In the genomic region with DNA sequence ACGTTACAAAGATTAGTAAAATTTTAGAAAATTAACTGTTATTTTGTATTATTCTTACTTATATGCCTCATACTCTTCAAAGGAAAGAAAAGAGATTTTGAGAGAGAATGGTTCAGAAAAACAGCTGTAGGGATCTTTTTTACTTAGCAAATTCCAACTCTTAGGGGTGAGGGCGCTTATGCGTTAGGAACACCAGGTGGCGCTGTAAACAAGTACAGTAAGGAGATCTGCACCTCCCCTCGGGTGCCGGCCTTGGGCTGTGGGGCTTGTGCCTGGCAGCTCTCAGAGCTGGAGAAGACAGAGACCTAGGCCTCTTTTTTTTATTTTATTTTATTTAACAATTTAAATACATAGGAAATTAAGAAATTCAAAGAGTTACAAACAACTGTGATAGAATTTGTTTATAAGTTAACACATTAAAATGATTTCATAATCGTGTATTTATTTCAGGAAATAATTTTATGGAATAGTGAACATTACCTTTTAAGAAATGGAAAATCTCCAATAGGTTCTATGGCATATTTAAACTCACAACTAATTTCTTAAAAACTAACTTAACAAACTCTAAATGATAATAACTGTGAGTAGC, we compare ENCODE assay signal across 8 cellular contexts. TPM values are rescaled to one million over a fixed set of nuclear protein-coding genes. Genes with fewer than 3 reads are reported as not detected.
DNase-seq lines count a peak whose midpoint lies in the region; ATAC-seq and TF ChIP-seq lines count a peak whose summit lies in the region.

No MANE protein-coding gene starts in this region.

- H3K18ac ChIP-seq in trophoblast cell (ENCODE audit: low read length), result no peak overlapping the region

- no peak overlapping the region for H2AK5ac ChIP-seq in trophoblast cell (ENCODE audit: low read length)

- no peak overlapping the region for H3K14ac ChIP-seq in trophoblast cell (ENCODE audit: low read length)

- H4K12ac ChIP-seq in trophoblast cell (ENCODE audit: low read depth, low read length), result no peak overlapping the region

- H2BK120ac ChIP-seq in trophoblast cell (ENCODE audit: insufficient read depth, low read length, poor library complexity), result no peak overlapping the region

- no peak overlapping the region for H2BK12ac ChIP-seq in trophoblast cell (ENCODE audit: low read length)

- H3K79me2 ChIP-seq in trophoblast cell (ENCODE audit: control insufficient read depth, insufficient read depth, low read length, poor library complexity), result no peaks in the 10 kb centered on the region

- no peak overlapping the region for H3K4ac ChIP-seq in trophoblast cell (ENCODE audit: low read depth, low read length)

- no peaks in the 10 kb centered on the region for H3K79me1 ChIP-seq in trophoblast cell (ENCODE audit: low read length)

- no peaks in the 10 kb centered on the region for H3K36me3 ChIP-seq in H7 (replicated peaks; ENCODE audit: control insufficient read depth, insufficient read depth, low read length)
- H3K36me3 ChIP-seq in gastroesophageal sphincter, result no peaks in the 10 kb centered on the region
- H3K36me3 ChIP-seq in trophoblast cell (ENCODE audit: control insufficient read depth in 1 of 2, insufficient read depth in 2 of 2, low read length in 2 of 2), result no peaks in the 10 kb centered on the region

- H2BK5ac ChIP-seq in trophoblast cell (ENCODE audit: low read depth, low read length, poor library complexity), result no peak overlapping the region

- no peak overlapping the region for H4K91ac ChIP-seq in trophoblast cell (ENCODE audit: low read depth, low read length)

- no peak overlapping the region for H3K9ac ChIP-seq in trophoblast cell (ENCODE audit: low read length)

- no peak overlapping the region for H4K8ac ChIP-seq in trophoblast cell (ENCODE audit: low read depth, low read length)

- TF ChIP-seq POLR2A in gastroesophageal sphincter (IDR thresholded peaks at IDR 0.05), result no peak

- no peaks in the 10 kb centered on the region for H3K27me3 ChIP-seq in H7 (ENCODE audit: control insufficient read depth, insufficient read depth, low read length)
- peaks cover 8% of the 10 kb centered on the region for H3K27me3 ChIP-seq in gastroesophageal sphincter
- no peaks in the 10 kb centered on the region for H3K27me3 ChIP-seq in trophoblast cell (ENCODE audit: insufficient read depth, low read length)

- H3K4me3 ChIP-seq in H7 (ENCODE audit: insufficient read depth, low read depth, low read length) (no peak overlapping the region), gastroesophageal sphincter (no peak overlapping the region), trophoblast cell (ENCODE audit: low read depth, low read length) (no peak overlapping the region)

- ATAC-seq in gastroesophageal sphincter, result peak; percentile 65

- H3K4me2 ChIP-seq in trophoblast cell (ENCODE audit: low read length), result no peak overlapping the region

- DNase-seq in GM03348 (ENCODE audit: low spot score), result peak; percentile 88
- peak; percentile 91 for DNase-seq in H7
- peak; percentile 82 for DNase-seq in M059J (ENCODE audit: low read depth)
- DNase-seq in SIG-M5 treated with dmso at 0.1 percent for 504 hours (lab: John Stamatoyannopoulos, UW; ENCODE audit: unreplicated experiment), result peak; percentile 88
- DNase-seq in activated effector memory CD4-positive, alpha-beta T cell treated with Interleukin-2 at 50 U/mL for 16 hours, result peak; percentile 41
- DNase-seq in trophoblast cell, result peak; percentile 70 to 87
- DNase-seq in ureter (ENCODE audit: low spot score), result peak; percentile 71

- WGBS in gastroesophageal sphincter (ENCODE audit: low coverage in 1 of 2), 2 donors, result 10 to 18% methylated on average over 6 to 7 of the region's 7 CpGs
- no CpG with 5 or more reads among the region's 7 CpGs for WGBS in trophoblast cell (ENCODE audit: extremely low coverage, insufficient coverage, insufficient read length)

- H2AFZ ChIP-seq in trophoblast cell (ENCODE audit: insufficient read depth, low read length, poor library complexity), result no peak overlapping the region

- TF ChIP-seq CTCF in gastroesophageal sphincter (IDR thresholded peaks at IDR 0.05), result peak; percentile 56 to 84 (median 66)

- H3K9me3 ChIP-seq in gastroesophageal sphincter (no peaks in the 10 kb centered on the region), trophoblast cell (ENCODE audit: insufficient read depth, low read depth, low read length) (peaks cover 2% of the 10 kb centered on the region)

- peaks cover 0 to 10% (median 0%) of the 10 kb centered on the region in 3 donors for H3K4me1 ChIP-seq in gastroesophageal sphincter
- H3K4me1 ChIP-seq in trophoblast cell (ENCODE audit: control insufficient read depth in 1 of 2, insufficient read depth in 2 of 2, low read length in 2 of 2), result peaks cover 2 to 4% of the 10 kb centered on the region in 2 experiments

- H3K27ac ChIP-seq in gastroesophageal sphincter (no peak overlapping the region), trophoblast cell (ENCODE audit: low read depth, low read length) (no peak overlapping the region)

- H3K23ac ChIP-seq in trophoblast cell (ENCODE audit: low read length), result no peak overlapping the region

- no peak for TF ChIP-seq EP300 in gastroesophageal sphincter (IDR thresholded peaks at IDR 0.05)

RNA-seq across cellular contexts. Expression of a gene that starts 32.6 kb away (rescaled TPM):
- total RNA-seq in H7 (2014; rRNA removed; shearing (Covaris generic)), result 8.7 and 12.3 TPM in 2 replicates
- 5.9 and 7.8 TPM in 2 replicates for total RNA-seq in M059J (2014; rRNA removed; shearing (Covaris generic))
- total RNA-seq in gastroesophageal sphincter (1 to 10 TPM; 4.5 to 8.7 (median 8.0) TPM), ureter (13.8 TPM)
- 2.8 TPM in 2 replicates for polyA plus RNA-seq in trophoblast cell (2013)

RNA-seq across cellular contexts. Expression of a gene that starts 54.4 kb away (rescaled TPM):
- total RNA-seq in H7 (2014; rRNA removed; shearing (Covaris generic)), result 2.3 and 4.1 TPM in 2 replicates
- total RNA-seq in M059J (2014; rRNA removed; shearing (Covaris generic)), result 0.39 and 0.47 TPM in 2 replicates
- total RNA-seq in gastroesophageal sphincter, result 1 to 10 TPM; 1.2 to 6.8 (median 2.8) TPM
- 15.9 and 17.9 TPM in 2 replicates for polyA plus RNA-seq in trophoblast cell (2013)
- total RNA-seq in ureter, result 102 TPM

Comparison
In these comparisons a context has a peak if more than half of its experiments do, and no peak if none do; other contexts are left out.
1. DNase-seq: peak in every context shown above with its lines; median percentile 91 in H7; 88 in GM03348; 88 in SIG-M5 treated with dmso at 0.1 percent for 504 hours; 82 in M059J; 78 in trophoblast cell; 71 in ureter; 41 in activated effector memory CD4-positive, alpha-beta T cell treated with Interleukin-2 at 50 U/mL for 16 hours.
2. RNA of a gene that starts 54.4 kb away (total RNA-seq): 102 TPM in ureter (single experiment); 1.2 to 6.8 TPM in gastroesophageal sphincter, 2.3 to 4.1 TPM in H7 and 0.39 to 0.47 TPM in M059J; every median in the first group is over 10 times any median in the second.